29 cellular contexts compared by ENCODE assay signal in the genomic region with DNA sequence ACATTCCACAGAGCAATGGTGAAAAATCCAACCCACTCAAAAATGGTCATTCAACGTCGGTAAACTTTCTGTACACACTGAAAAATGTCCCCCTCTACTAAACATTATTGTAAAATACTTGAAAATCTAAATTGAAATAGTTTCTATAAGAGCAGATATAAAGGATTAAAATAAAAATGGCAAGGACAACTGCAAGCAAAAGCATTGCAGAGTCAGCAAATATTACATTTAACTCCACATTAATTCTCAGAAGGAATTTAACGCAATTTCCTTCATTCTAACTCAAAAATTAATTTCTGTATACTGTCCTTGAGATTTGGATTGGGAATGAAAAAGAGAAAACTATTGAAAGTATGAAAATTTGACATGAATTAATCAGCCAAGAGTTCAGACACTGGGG.
"Had no signal": no experiment of that assay in that cellular context is flagged by ENCODE, and none has a peak within 500 bp of the region (broad histone marks: within the 10 kb centered on the region; RNA-seq: fewer than 3 reads in every experiment).

No MANE protein-coding gene starts in this region.

- H3K27ac ChIP-seq: neutrophil, pancreas, prostate gland, right atrium auricular region, skin epidermis, spleen, suprapubic skin, testis, tibial artery, transverse colon, upper lobe of right lung, uterus had no signal

- H3K4me3 ChIP-seq: pancreas, prostate gland, right atrium auricular region, skin epidermis, smooth muscle cell, spleen, suprapubic skin, testis, tibial artery, transverse colon, upper lobe of right lung, uterus had no signal

- H3K36me3 ChIP-seq: neutrophil, pancreas, prostate gland, right atrium auricular region, spleen, suprapubic skin, tibial artery, transverse colon, upper lobe of right lung, uterus had no signal

- H3K4me1 ChIP-seq: right atrium auricular region, suprapubic skin, testis, upper lobe of right lung, uterus had no signal

- ATAC-seq: naive thymus-derived CD8-positive, alpha-beta T cell; natural killer cell treated with Interleukin-12 subunit alpha and Interleukin-12 subunit beta and Interleukin-15 and Interleukin-18, amount 100 ng/mL, for 72 hours; pancreas; sciatic nerve; stimulated activated memory B cell treated with anti-CD40 and anti-IgM and Interleukin-4, amounts not matched to agents 10 μg/mL and 1 μg/mL and 100 μg/mL, for 72 hours; stimulated activated naive CD8-positive, alpha-beta T cell treated with anti-CD3 and anti-CD28 coated beads, Interleukin-15, amount 100 ng/mL, for 72 hours; stimulated activated naive CD8-positive, alpha-beta T cell treated with anti-CD3 and anti-CD28 coated beads, Interleukin-15, Interleukin-2, amounts not matched to agents 100 U/mL and 50 U/mL, for 24 hours; upper lobe of right lung had no signal

- H3K27me3 ChIP-seq: neutrophil, pancreas, right atrium auricular region, spleen, suprapubic skin, testis, tibial artery, transverse colon, upper lobe of right lung, uterus had no signal

- FAIRE-seq: pancreas had no signal

- H3K9me3 ChIP-seq: neutrophil, pancreas, prostate gland, right atrium auricular region, spleen, suprapubic skin, testis, tibial artery, transverse colon, upper lobe of right lung, uterus had no signal

- H3K4me2 ChIP-seq: smooth muscle cell had no signal

- DNase-seq: naive thymus-derived CD8-positive, alpha-beta T cell; nephron progenitor cell; nucleus accumbens; pancreas; retina; spleen; stimulated activated CD4-positive, alpha-beta T cell treated with anti-CD3 and anti-CD28 coated beads, Interleukin-12 subunit alpha, Interleukin-12 subunit beta, amount 100 ng/mL, for 4 hours; stimulated activated CD4-positive, alpha-beta T cell treated with anti-CD3 and anti-CD28 coated beads, Interleukin-1b, Interleukin-23, amount 100 ng/mL, for 48 hours; stimulated activated CD4-positive, alpha-beta T cell treated with anti-CD3 and anti-CD28 coated beads, Interleukin-4, amount 100 ng/mL, for 1 hour; stimulated activated CD4-positive, alpha-beta T cell treated with anti-CD3 and anti-CD28 coated beads, Interleukin-4, amount 100 ng/mL, for 4 hours; stimulated activated CD8-positive, alpha-beta memory T cell treated with anti-CD3 and anti-CD28 coated beads, Interleukin-4, amount 100 ng/mL, for 48 hours; stimulated activated naive CD4-positive, alpha-beta T cell; stimulated activated naive CD8-positive, alpha-beta T cell treated with anti-CD3 and anti-CD28 coated beads, Interleukin-15, amount 100 ng/mL, for 72 hours; stimulated activated naive CD8-positive, alpha-beta T cell treated with anti-CD3 and anti-CD28 coated beads, Interleukin-15, Interleukin-2, amounts not matched to agents 100 U/mL and 50 U/mL, for 24 hours; substantia nigra; testis; tibial artery; transverse colon; upper lobe of right lung; uterus had no signal
